23 cellular contexts compared by ENCODE assay signal in genomic region chr6:132995009-132995408, GRCh38.
"Had no signal": no experiment of that assay in that cellular context is flagged by ENCODE, and none has a peak within 500 bp of the region (broad histone marks: within the 10 kb centered on the region; RNA-seq: fewer than 3 reads in every experiment).

No MANE protein-coding gene starts in this region.

- H3K4me1 Mint-ChIP-seq: central memory CD8-positive, alpha-beta T cell; endodermal cell; immature natural killer cell; memory B cell had no signal

- H3K9me3 ChIP-seq: colonic mucosa, esophagus squamous epithelium, heart left ventricle, lower lobe of right lung had no signal

- H3K4me2 ChIP-seq: hepatocyte had no signal

- H3K27me3 ChIP-seq: colonic mucosa, esophagus squamous epithelium, heart left ventricle, hepatocyte had no signal

- H2AFZ ChIP-seq: hepatocyte had no signal

- H3K27ac Mint-ChIP-seq: dendritic cell treated with granulocyte-macrophage colony-stimulating factor and Interleukin-4, amounts not matched to agents 40 ng/mL and 50 ng/mL, for 4 days; effector memory CD8-positive, alpha-beta T cell; endodermal cell; immature natural killer cell; memory B cell had no signal

- H3K36me3 ChIP-seq: colonic mucosa, esophagus squamous epithelium, heart left ventricle, lower lobe of right lung had no signal

- ATAC-seq: effector memory CD8-positive, alpha-beta T cell; esophagus mucosa; heart left ventricle; left colon; left lobe of liver; lower lobe of right lung had no signal

- H3K4me3 Mint-ChIP-seq: central memory CD8-positive, alpha-beta T cell; dendritic cell treated with granulocyte-macrophage colony-stimulating factor and Interleukin-4, amounts not matched to agents 40 ng/mL and 50 ng/mL, for 4 days; effector memory CD8-positive, alpha-beta T cell; endodermal cell; immature natural killer cell; memory B cell had no signal

- H3K4me1 ChIP-seq: colonic mucosa, esophagus squamous epithelium, lower lobe of right lung had no signal

- H3K79me2 ChIP-seq: hepatocyte had no signal

- H3K27ac ChIP-seq: colonic mucosa, epithelial cell of prostate, esophagus squamous epithelium, heart left ventricle, hepatocyte, lower lobe of right lung had no signal

- DNase-seq: cerebellar nuclear complex; colonic mucosa; cortex of kidney; effector CD8-positive, alpha-beta T cell; effector memory CD8-positive, alpha-beta T cell; endodermal cell; erythroblast; esophagus squamous epithelium; immature natural killer cell; islet precursor cell; kidney; left colon; lower lobe of right lung; mesendoderm; midbrain had no signal

- H3K9me3 Mint-ChIP-seq: central memory CD8-positive, alpha-beta T cell; dendritic cell treated with granulocyte-macrophage colony-stimulating factor and Interleukin-4, amounts not matched to agents 40 ng/mL and 50 ng/mL, for 4 days; effector memory CD8-positive, alpha-beta T cell; endodermal cell; memory B cell had no signal

- H3K27me3 Mint-ChIP-seq: dendritic cell treated with granulocyte-macrophage colony-stimulating factor and Interleukin-4, amounts not matched to agents 40 ng/mL and 50 ng/mL, for 4 days had no signal

- H3K36me3 Mint-ChIP-seq: immature natural killer cell, memory B cell had no signal

- H3K4me3 ChIP-seq: colonic mucosa, esophagus squamous epithelium, heart left ventricle, hepatocyte, lower lobe of right lung had no signal
